1 cellular context compared by ENCODE assay signal in the genomic region with DNA sequence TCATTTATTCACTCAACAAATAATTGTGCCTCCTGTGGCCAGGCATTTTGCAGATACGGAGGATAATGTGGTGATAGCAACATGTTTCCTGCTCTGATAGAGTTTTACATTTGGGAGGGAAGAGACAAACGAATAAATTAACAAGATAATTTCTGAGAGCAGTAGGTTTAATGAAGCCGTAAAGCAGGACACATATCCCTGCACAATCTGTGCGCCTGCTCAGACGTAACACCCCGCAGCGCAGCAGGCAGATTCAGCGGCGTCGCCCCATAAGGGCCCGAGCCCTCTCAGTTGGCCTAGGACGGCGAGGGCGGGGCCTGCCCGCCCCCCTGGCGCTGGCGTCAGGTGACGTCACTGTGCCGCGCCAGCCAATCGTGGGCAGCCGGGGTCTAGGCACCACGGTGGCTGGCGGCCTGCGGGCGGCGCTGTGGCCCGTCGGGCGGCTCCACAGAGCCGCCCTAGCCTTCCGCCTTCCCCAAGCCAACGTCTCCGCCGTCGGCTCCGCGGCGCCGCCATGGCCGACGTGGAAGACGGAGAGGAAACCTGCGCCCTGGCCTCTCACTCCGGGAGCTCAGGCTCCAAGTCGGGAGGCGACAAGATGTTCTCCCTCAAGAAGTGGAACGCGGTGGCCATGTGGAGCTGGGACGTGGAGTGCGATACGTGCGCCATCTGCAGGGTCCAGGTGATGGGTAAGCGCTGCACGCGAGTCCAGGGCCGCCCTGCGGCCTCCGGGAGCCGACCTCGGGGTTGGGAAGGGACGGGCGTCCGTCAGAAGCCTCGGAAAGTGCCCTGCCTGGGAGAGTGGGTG.
TF ChIP-seq lines count a peak whose summit lies in the region.

A gene (plus strand): TSS at position 471 of the 808 bp plus-strand sequence. CDS start 44 bp downstream, at position 515.

TF ChIP-seq in HepG2, 621 proteins besides CTCF, POLR2A, EP300 and RAD21 (continued from another document and continues in another):
- no peak for TF ChIP-seq ZNF670 (CRISPR knock-in tag; IDR thresholded peaks at IDR 0.05; ENCODE audit: borderline replicate concordance)
- TF ChIP-seq, protein P1, sequence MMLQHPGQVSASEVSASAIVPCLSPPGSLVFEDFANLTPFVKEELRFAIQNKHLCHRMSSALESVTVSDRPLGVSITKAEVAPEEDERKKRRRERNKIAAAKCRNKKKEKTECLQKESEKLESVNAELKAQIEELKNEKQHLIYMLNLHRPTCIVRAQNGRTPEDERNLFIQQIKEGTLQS (CRISPR knock-in tag; IDR thresholded peaks at IDR 0.05) = no peak
- TF ChIP-seq, protein P2, sequence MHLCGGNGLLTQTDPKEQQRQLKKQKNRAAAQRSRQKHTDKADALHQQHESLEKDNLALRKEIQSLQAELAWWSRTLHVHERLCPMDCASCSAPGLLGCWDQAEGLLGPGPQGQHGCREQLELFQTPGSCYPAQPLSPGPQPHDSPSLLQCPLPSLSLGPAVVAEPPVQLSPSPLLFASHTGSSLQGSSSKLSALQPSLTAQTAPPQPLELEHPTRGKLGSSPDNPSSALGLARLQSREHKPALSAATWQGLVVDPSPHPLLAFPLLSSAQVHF (CRISPR knock-in tag; IDR thresholded peaks at IDR 0.05) = no peak
- TF ChIP-seq ZFP82 (CRISPR knock-in tag; IDR thresholded peaks at IDR 0.05; ENCODE audit: borderline replicate concordance) = no peak
- no peak; the same call in none of the 2 replicates for TF ChIP-seq BRD4 (CRISPR knock-in tag; IDR thresholded peaks at IDR 0.05)
- peak; percentile 56; the same call in 1 of the 2 replicates for TF ChIP-seq SOX5 (CRISPR knock-in tag; IDR thresholded peaks at IDR 0.05; ENCODE audit: borderline replicate concordance)
- no peak for TF ChIP-seq BCL6 (CRISPR knock-in tag; IDR thresholded peaks at IDR 0.05)
- peak; percentile 81 for TF ChIP-seq HNRNPLL (IDR thresholded peaks at IDR 0.05; ENCODE audit: low read depth, low read length, poor library complexity, severe bottlenecking)
- TF ChIP-seq MTA3 (CRISPR knock-in tag; IDR thresholded peaks at IDR 0.05) = no peak
- peak; percentile 87 for TF ChIP-seq KDM2A (CRISPR knock-in tag; IDR thresholded peaks at IDR 0.05; ENCODE audit: borderline replicate concordance, low read depth)
- TF ChIP-seq CENPT (CRISPR knock-in tag; IDR thresholded peaks at IDR 0.05; ENCODE audit: low read depth) = no peak
- TF ChIP-seq HIVEP1 (CRISPR knock-in tag; IDR thresholded peaks at IDR 0.05) = peak; percentile 58; the same call in 1 of the 2 replicates
- peak; percentile 87; the same call in 1 of the 2 replicates for TF ChIP-seq CCDC6 (CRISPR knock-in tag; IDR thresholded peaks at IDR 0.05)
- peak; percentile 94 for TF ChIP-seq RFXAP (CRISPR knock-in tag; IDR thresholded peaks at IDR 0.05; ENCODE audit: borderline replicate concordance)
- TF ChIP-seq NFRKB (IDR thresholded peaks at IDR 0.05) = no peak
- peak; percentile 35 for TF ChIP-seq HNRNPK (IDR thresholded peaks at IDR 0.05; ENCODE audit: low read depth, low read length, poor library complexity, severe bottlenecking)
- TF ChIP-seq, protein P3, sequence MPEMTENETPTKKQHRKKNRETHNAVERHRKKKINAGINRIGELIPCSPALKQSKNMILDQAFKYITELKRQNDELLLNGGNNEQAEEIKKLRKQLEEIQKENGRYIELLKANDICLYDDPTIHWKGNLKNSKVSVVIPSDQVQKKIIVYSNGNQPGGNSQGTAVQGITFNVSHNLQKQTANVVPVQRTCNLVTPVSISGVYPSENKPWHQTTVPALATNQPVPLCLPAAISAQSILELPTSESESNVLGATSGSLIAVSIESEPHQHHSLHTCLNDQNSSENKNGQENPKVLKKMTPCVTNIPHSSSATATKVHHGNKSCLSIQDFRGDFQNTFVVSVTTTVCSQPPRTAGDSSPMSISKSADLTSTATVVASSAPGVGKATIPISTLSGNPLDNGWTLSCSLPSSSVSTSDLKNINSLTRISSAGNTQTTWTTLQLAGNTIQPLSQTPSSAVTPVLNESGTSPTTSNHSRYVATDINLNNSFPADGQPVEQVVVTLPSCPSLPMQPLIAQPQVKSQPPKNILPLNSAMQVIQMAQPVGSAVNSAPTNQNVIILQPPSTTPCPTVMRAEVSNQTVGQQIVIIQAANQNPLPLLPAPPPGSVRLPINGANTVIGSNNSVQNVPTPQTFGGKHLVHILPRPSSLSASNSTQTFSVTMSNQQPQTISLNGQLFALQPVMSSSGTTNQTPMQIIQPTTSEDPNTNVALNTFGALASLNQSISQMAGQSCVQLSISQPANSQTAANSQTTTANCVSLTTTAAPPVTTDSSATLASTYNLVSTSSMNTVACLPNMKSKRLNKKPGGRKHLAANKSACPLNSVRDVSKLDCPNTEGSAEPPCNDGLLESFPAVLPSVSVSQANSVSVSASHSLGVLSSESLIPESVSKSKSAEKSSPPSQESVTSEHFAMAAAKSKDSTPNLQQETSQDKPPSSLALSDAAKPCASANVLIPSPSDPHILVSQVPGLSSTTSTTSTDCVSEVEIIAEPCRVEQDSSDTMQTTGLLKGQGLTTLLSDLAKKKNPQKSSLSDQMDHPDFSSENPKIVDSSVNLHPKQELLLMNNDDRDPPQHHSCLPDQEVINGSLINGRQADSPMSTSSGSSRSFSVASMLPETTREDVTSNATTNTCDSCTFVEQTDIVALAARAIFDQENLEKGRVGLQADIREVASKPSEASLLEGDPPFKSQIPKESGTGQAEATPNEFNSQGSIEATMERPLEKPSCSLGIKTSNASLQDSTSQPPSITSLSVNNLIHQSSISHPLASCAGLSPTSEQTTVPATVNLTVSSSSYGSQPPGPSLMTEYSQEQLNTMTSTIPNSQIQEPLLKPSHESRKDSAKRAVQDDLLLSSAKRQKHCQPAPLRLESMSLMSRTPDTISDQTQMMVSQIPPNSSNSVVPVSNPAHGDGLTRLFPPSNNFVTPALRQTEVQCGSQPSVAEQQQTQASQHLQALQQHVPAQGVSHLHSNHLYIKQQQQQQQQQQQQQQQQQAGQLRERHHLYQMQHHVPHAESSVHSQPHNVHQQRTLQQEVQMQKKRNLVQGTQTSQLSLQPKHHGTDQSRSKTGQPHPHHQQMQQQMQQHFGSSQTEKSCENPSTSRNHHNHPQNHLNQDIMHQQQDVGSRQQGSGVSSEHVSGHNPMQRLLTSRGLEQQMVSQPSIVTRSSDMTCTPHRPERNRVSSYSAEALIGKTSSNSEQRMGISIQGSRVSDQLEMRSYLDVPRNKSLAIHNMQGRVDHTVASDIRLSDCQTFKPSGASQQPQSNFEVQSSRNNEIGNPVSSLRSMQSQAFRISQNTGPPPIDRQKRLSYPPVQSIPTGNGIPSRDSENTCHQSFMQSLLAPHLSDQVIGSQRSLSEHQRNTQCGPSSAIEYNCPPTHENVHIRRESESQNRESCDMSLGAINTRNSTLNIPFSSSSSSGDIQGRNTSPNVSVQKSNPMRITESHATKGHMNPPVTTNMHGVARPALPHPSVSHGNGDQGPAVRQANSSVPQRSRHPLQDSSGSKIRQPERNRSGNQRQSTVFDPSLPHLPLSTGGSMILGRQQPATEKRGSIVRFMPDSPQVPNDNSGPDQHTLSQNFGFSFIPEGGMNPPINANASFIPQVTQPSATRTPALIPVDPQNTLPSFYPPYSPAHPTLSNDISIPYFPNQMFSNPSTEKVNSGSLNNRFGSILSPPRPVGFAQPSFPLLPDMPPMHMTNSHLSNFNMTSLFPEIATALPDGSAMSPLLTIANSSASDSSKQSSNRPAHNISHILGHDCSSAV (CRISPR knock-in tag; IDR thresholded peaks at IDR 0.05; ENCODE audit: borderline replicate concordance) = no peak
- TF ChIP-seq, protein P4, sequence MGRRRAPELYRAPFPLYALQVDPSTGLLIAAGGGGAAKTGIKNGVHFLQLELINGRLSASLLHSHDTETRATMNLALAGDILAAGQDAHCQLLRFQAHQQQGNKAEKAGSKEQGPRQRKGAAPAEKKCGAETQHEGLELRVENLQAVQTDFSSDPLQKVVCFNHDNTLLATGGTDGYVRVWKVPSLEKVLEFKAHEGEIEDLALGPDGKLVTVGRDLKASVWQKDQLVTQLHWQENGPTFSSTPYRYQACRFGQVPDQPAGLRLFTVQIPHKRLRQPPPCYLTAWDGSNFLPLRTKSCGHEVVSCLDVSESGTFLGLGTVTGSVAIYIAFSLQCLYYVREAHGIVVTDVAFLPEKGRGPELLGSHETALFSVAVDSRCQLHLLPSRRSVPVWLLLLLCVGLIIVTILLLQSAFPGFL (CRISPR knock-in tag; IDR thresholded peaks at IDR 0.05) = no peak
- no peak; the same call in 1 of the 2 replicates for TF ChIP-seq ZFP1 (CRISPR knock-in tag; IDR thresholded peaks at IDR 0.05)
- no peak for TF ChIP-seq ZNF816 (CRISPR knock-in tag; IDR thresholded peaks at IDR 0.05; ENCODE audit: borderline replicate concordance)
- TF ChIP-seq RELA (CRISPR knock-in tag; IDR thresholded peaks at IDR 0.05) = no peak
- peak; percentile 65; the same call in 1 of the 2 replicates for TF ChIP-seq ARNTL (CRISPR knock-in tag; IDR thresholded peaks at IDR 0.05)
- TF ChIP-seq, protein P5, sequence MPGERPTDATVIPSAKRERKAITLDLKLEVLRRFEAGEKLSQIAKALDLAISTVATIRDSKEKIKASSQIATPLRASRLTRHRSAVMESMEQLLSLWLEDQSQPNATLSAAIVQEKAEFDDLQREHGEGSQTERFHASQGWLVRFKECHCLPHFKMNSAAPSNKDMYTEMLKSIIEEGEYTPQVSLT (CRISPR knock-in tag; IDR thresholded peaks at IDR 0.05; ENCODE audit: borderline replicate concordance, low read depth) = 0 out of 2 replicates have a peak, but pooled peaks have one; percentile 88
- TF ChIP-seq ZBTB8A (CRISPR knock-in tag; IDR thresholded peaks at IDR 0.05; ENCODE audit: borderline replicate concordance, low read depth) = no peak
- TF ChIP-seq RXRA (CRISPR knock-in tag; IDR thresholded peaks at IDR 0.05) = peak; percentile 37; the same call in 1 of the 2 replicates
- TF ChIP-seq AGO1 (IDR thresholded peaks at IDR 0.05; ENCODE audit: low read depth, low read length, poor library complexity, severe bottlenecking) = peak; percentile 70
- peak; percentile 33; the same call in 1 of the 2 replicates for TF ChIP-seq BRCA1 (CRISPR knock-in tag; IDR thresholded peaks at IDR 0.05)
- TF ChIP-seq ZNF788 (CRISPR knock-in tag; IDR thresholded peaks at IDR 0.05; ENCODE audit: borderline replicate concordance) = peak; percentile 23; the same call in 1 of the 2 replicates
- TF ChIP-seq FIP1L1 (IDR thresholded peaks at IDR 0.05; ENCODE audit: borderline replicate concordance, insufficient read depth, low read depth, low read length) = 0 out of 2 replicates have a peak, but pooled peaks have one; percentile 32
- TF ChIP-seq, protein P6, sequence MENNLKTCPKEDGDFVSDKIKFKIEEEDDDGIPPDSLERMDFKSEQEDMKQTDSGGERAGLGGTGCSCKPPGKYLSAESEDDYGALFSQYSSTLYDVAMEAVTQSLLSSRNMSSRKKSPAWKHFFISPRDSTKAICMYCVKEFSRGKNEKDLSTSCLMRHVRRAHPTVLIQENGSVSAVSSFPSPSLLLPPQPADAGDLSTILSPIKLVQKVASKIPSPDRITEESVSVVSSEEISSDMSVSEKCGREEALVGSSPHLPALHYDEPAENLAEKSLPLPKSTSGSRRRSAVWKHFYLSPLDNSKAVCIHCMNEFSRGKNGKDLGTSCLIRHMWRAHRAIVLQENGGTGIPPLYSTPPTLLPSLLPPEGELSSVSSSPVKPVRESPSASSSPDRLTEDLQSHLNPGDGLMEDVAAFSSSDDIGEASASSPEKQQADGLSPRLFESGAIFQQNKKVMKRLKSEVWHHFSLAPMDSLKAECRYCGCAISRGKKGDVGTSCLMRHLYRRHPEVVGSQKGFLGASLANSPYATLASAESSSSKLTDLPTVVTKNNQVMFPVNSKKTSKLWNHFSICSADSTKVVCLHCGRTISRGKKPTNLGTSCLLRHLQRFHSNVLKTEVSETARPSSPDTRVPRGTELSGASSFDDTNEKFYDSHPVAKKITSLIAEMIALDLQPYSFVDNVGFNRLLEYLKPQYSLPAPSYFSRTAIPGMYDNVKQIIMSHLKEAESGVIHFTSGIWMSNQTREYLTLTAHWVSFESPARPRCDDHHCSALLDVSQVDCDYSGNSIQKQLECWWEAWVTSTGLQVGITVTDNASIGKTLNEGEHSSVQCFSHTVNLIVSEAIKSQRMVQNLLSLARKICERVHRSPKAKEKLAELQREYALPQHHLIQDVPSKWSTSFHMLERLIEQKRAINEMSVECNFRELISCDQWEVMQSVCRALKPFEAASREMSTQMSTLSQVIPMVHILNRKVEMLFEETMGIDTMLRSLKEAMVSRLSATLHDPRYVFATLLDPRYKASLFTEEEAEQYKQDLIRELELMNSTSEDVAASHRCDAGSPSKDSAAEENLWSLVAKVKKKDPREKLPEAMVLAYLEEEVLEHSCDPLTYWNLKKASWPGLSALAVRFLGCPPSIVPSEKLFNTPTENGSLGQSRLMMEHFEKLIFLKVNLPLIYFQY (CRISPR knock-in tag; IDR thresholded peaks at IDR 0.05; ENCODE audit: borderline replicate concordance) = no peak
- TF ChIP-seq, protein P7, sequence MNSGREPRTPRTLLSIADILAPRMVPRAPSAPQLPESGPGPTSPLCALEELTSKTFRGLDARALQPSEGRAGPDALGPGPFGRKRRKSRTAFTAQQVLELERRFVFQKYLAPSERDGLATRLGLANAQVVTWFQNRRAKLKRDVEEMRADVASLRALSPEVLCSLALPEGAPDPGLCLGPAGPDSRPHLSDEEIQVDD (CRISPR knock-in tag; IDR thresholded peaks at IDR 0.05; ENCODE audit: borderline replicate concordance) = 0 out of 2 replicates have a peak, but pooled peaks have one; percentile 78
- TF ChIP-seq ZNF564 (CRISPR knock-in tag; IDR thresholded peaks at IDR 0.05) = peak; percentile 69; the same call in 1 of the 2 replicates
- TF ChIP-seq NR3C1 (CRISPR knock-in tag; IDR thresholded peaks at IDR 0.05) = 0 out of 2 replicates have a peak, but pooled peaks have one; percentile 9
- TF ChIP-seq, protein P8, sequence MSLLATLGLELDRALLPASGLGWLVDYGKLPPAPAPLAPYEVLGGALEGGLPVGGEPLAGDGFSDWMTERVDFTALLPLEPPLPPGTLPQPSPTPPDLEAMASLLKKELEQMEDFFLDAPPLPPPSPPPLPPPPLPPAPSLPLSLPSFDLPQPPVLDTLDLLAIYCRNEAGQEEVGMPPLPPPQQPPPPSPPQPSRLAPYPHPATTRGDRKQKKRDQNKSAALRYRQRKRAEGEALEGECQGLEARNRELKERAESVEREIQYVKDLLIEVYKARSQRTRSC (CRISPR knock-in tag; IDR thresholded peaks at IDR 0.05; ENCODE audit: low read depth) = no peak
